39 cellular contexts compared by ENCODE assay signal in genomic region chr16:13797718-13798117, GRCh38.
"Had no signal": no experiment of that assay in that cellular context is flagged by ENCODE, and none has a peak within 500 bp of the region (broad histone marks: within the 10 kb centered on the region; RNA-seq: fewer than 3 reads in every experiment).

No MANE protein-coding gene starts in this region.

- ATAC-seq: activated CD4-positive, alpha-beta T cell treated with anti-CD3 and anti-CD28 coated beads for 36 hours; activated CD4-positive, CD25-positive, alpha-beta regulatory T cell treated with anti-CD3 and anti-CD28 coated beads, Interleukin-2, amount 50 U/mL, for 24 hours; activated CD8-positive, alpha-beta T cell treated with anti-CD3 and anti-CD28 coated beads for 36 hours; activated naive CD4-positive, alpha-beta T cell treated with anti-CD3 and anti-CD28 coated beads, Interleukin-2, amount 50 U/mL, for 72 hours; activated T-cell treated with anti-CD3 and anti-CD28 coated beads, Interleukin-2, amount 50 U/mL, for 4 hours; activated T-cell treated with anti-CD3 and anti-CD28 coated beads, Interleukin-2, amount 50 U/mL, for 72 hours; activated T-helper 17 cell treated with anti-CD3 and anti-CD28 coated beads, Interleukin-2, amount 50 U/mL, for 72 hours; body of pancreas had no signal

- H3K36me3 ChIP-seq: adrenal gland, brain microvascular endothelial cell, breast epithelium had no signal

- H3K27ac Mint-ChIP-seq: activated CD4-positive, alpha-beta T cell treated with anti-CD3 and anti-CD28 coated beads for 36 hours; activated CD4-positive, alpha-beta T cell treated with anti-CD3 and anti-CD28 coated beads, Interleukin-2, amount 10 ng/mL, durations not matched to agents 7 days and 5 days; activated CD8-positive, alpha-beta T cell treated with anti-CD3 and anti-CD28 coated beads for 36 hours; activated naive CD4-positive, alpha-beta T cell treated with anti-CD3 and anti-CD28 coated beads for 36 hours; activated naive CD4-positive, alpha-beta T cell treated with anti-CD3 and anti-CD28 coated beads, Interleukin-2, amount 50 U/mL, for 72 hours; activated naive CD8-positive, alpha-beta T cell treated with anti-CD3 and anti-CD28 coated beads for 36 hours; activated T-cell treated with anti-CD3 and anti-CD28 coated beads, Interleukin-2, amount 50 U/mL, for 72 hours; activated T-helper 1 cell treated with anti-CD3 and anti-CD28 coated beads, Interleukin-12 subunit alpha, Interleukin-12 subunit beta, Interleukin-2, Interleukin-4 antibody, amounts not matched to agents 30 ng/mL and 10 ng/mL and 1 ng/mL, durations not matched to agents 14 hours and 24 hours and 36 hours; activated T-helper 17 cell treated with anti-CD3 and anti-CD28 coated beads, Interleukin-2, amount 50 U/mL, for 72 hours; T-helper 1 cell treated with Interleukin-12 subunit alpha and Interleukin-12 subunit beta and Interleukin-4 antibody, amounts not matched to agents 30 μg/mL and 1 μg/mL, for 36 hours; T-helper 2 cell treated with Interferon-gamma antibody and Interleukin-4, amounts not matched to agents 5 μg/mL and 100 μg/mL, for 36 hours had no signal

- H3K36me3 Mint-ChIP-seq: activated naive CD4-positive, alpha-beta T cell treated with anti-CD3 and anti-CD28 coated beads, Interleukin-2, amount 50 U/mL, for 72 hours; activated naive CD8-positive, alpha-beta T cell treated with anti-CD3 and anti-CD28 coated beads for 36 hours had no signal

- H3K4me1 ChIP-seq: adrenal gland, body of pancreas, breast epithelium had no signal

- FAIRE-seq: astrocyte, TTC549 had no signal

- H3K4me1 Mint-ChIP-seq: activated CD4-positive, alpha-beta T cell treated with anti-CD3 and anti-CD28 coated beads for 36 hours; activated CD4-positive, alpha-beta T cell treated with anti-CD3 and anti-CD28 coated beads, Interleukin-2, amount 10 ng/mL, durations not matched to agents 7 days and 5 days; activated naive CD8-positive, alpha-beta T cell treated with anti-CD3 and anti-CD28 coated beads for 36 hours; activated T-helper 17 cell treated with anti-CD3 and anti-CD28 coated beads, Interleukin-2, amount 50 U/mL, for 72 hours; central memory CD8-positive, alpha-beta T cell had no signal

- H3K27me3 ChIP-seq: adrenal gland, body of pancreas, brain microvascular endothelial cell had no signal

- H3K9me3 Mint-ChIP-seq: activated CD4-positive, alpha-beta T cell treated with anti-CD3 and anti-CD28 coated beads, Interleukin-2, amount 10 ng/mL, durations not matched to agents 7 days and 5 days; activated CD8-positive, alpha-beta T cell treated with anti-CD3 and anti-CD28 coated beads for 36 hours; activated naive CD4-positive, alpha-beta T cell treated with anti-CD3 and anti-CD28 coated beads for 36 hours; activated naive CD8-positive, alpha-beta T cell treated with anti-CD3 and anti-CD28 coated beads for 36 hours; activated T-helper 1 cell treated with anti-CD3 and anti-CD28 coated beads, Interleukin-12 subunit alpha, Interleukin-12 subunit beta, Interleukin-2, Interleukin-4 antibody, amounts not matched to agents 30 ng/mL and 10 ng/mL and 1 ng/mL, durations not matched to agents 14 hours and 24 hours and 36 hours; activated T-helper 17 cell treated with anti-CD3 and anti-CD28 coated beads, Interleukin-2, amount 50 U/mL, for 72 hours; T-helper 1 cell treated with Interleukin-12 subunit alpha and Interleukin-12 subunit beta and Interleukin-4 antibody, amounts not matched to agents 30 μg/mL and 1 μg/mL, for 36 hours; T-helper 2 cell treated with Interferon-gamma antibody and Interleukin-4, amounts not matched to agents 5 μg/mL and 100 μg/mL, for 36 hours had no signal

- H3K27me3 Mint-ChIP-seq: activated CD4-positive, alpha-beta T cell treated with anti-CD3 and anti-CD28 coated beads, Interleukin-2, amount 10 ng/mL, durations not matched to agents 7 days and 5 days had no signal

- H3K9me3 ChIP-seq: adrenal gland, body of pancreas, breast epithelium had no signal

- H3K4me3 ChIP-seq: adrenal gland, body of pancreas, breast epithelium had no signal

- DNase-seq: activated CD4-positive, alpha-beta T cell treated with anti-CD3 and anti-CD28 coated beads for 1 hour; activated CD4-positive, alpha-beta T cell treated with anti-CD3 and anti-CD28 coated beads for 36 hours; activated CD4-positive, alpha-beta T cell treated with anti-CD3 and anti-CD28 coated beads for 48 hours; activated CD4-positive, alpha-beta T cell treated with anti-CD3 and anti-CD28 coated beads, Interleukin-2, amount 10 ng/mL, durations not matched to agents 7 days and 5 days; activated CD4-positive, alpha-beta T cell treated with anti-CD3 and anti-CD28 coated beads, Interleukin-2, amount 50 U/mL, for 48 hours; activated CD4-positive, CD25-positive, alpha-beta regulatory T cell; activated CD8-positive, alpha-beta memory T cell treated with anti-CD3 and anti-CD28 coated beads, Interleukin-2, amount 50 U/mL, for 4 hours; activated CD8-positive, alpha-beta T cell treated with anti-CD3 and anti-CD28 coated beads for 36 hours; activated effector memory CD4-positive, alpha-beta T cell treated with anti-CD3 and anti-CD28 coated beads, Interleukin-2, amount 50 U/mL, for 16 hours; activated gamma-delta T cell treated with Interleukin-2 at 50 U/mL for 16 hours; activated naive CD4-positive, alpha-beta T cell; activated naive CD4-positive, alpha-beta T cell treated with anti-CD3 and anti-CD28 coated beads for 36 hours; activated naive CD4-positive, alpha-beta T cell treated with anti-CD3 and anti-CD28 coated beads, Interleukin-2, amount 50 U/mL, for 16 hours; activated naive CD8-positive, alpha-beta T cell treated with anti-CD3 and anti-CD28 coated beads for 36 hours; activated T-cell treated with anti-CD3 and anti-CD28 coated beads for 4 hours; activated T-cell treated with anti-CD3 and anti-CD28 coated beads, Interleukin-2, amount 50 U/mL, for 1 hour; activated T-cell treated with anti-CD3 and anti-CD28 coated beads, Interleukin-2, amount 50 U/mL, for 4 hours; activated T-cell treated with anti-CD3 and anti-CD28 coated beads, Interleukin-2, amount 50 U/mL, for 72 hours; adrenal gland; amniotic stem cell; aorta; body of pancreas; brain microvascular endothelial cell; caudate nucleus; cerebellar nuclear complex; T-helper 1 cell; T-helper 2 cell; T-helper 9 cell had no signal

- H3K27ac ChIP-seq: adrenal gland, body of pancreas, brain microvascular endothelial cell, breast epithelium, VCaP had no signal

- H3K4me3 Mint-ChIP-seq: activated CD4-positive, alpha-beta T cell treated with anti-CD3 and anti-CD28 coated beads for 36 hours; activated CD4-positive, alpha-beta T cell treated with anti-CD3 and anti-CD28 coated beads, Interleukin-2, amount 10 ng/mL, durations not matched to agents 7 days and 5 days; activated CD8-positive, alpha-beta T cell treated with anti-CD3 and anti-CD28 coated beads for 36 hours; activated naive CD4-positive, alpha-beta T cell treated with anti-CD3 and anti-CD28 coated beads for 36 hours; activated naive CD8-positive, alpha-beta T cell treated with anti-CD3 and anti-CD28 coated beads for 36 hours; activated T-cell treated with anti-CD3 and anti-CD28 coated beads, Interleukin-2, amount 50 U/mL, for 4 hours; activated T-cell treated with anti-CD3 and anti-CD28 coated beads, Interleukin-2, amount 50 U/mL, for 72 hours; activated T-helper 1 cell treated with anti-CD3 and anti-CD28 coated beads, Interleukin-12 subunit alpha, Interleukin-12 subunit beta, Interleukin-2, Interleukin-4 antibody, amounts not matched to agents 30 ng/mL and 10 ng/mL and 1 ng/mL, durations not matched to agents 14 hours and 24 hours and 36 hours; activated T-helper 17 cell treated with anti-CD3 and anti-CD28 coated beads, Interleukin-2, amount 50 U/mL, for 72 hours; central memory CD8-positive, alpha-beta T cell; T-helper 1 cell treated with Interleukin-12 subunit alpha and Interleukin-12 subunit beta and Interleukin-4 antibody, amounts not matched to agents 30 μg/mL and 1 μg/mL, for 36 hours; T-helper 2 cell treated with Interferon-gamma antibody and Interleukin-4, amounts not matched to agents 5 μg/mL and 100 μg/mL, for 36 hours had no signal
